ENCODE assay signal across 18 cellular contexts in genomic region chr11:63709336-63709735, GRCh38.
"Had no signal": no experiment of that assay in that cellular context is flagged by ENCODE, and none has a peak within 500 bp of the region (broad histone marks: within the 10 kb centered on the region; RNA-seq: fewer than 3 reads in every experiment).

No MANE protein-coding gene starts in this region.

- FAIRE-seq: bronchial epithelial cell had no signal

- H3K27me3 Mint-ChIP-seq: natural killer cell treated with Interleukin-12 subunit alpha and Interleukin-12 subunit beta and Interleukin-15 and Interleukin-18, amount 100 ng/mL, for 72 hours had no signal

- H3K36me3 Mint-ChIP-seq: natural killer cell treated with Interleukin-12 subunit alpha and Interleukin-12 subunit beta and Interleukin-15 and Interleukin-18, amount 100 ng/mL, for 72 hours had no signal

- ATAC-seq: esophagus mucosa; foreskin keratinocyte; left ventricle myocardium superior; natural killer cell treated with Interleukin-12 subunit alpha and Interleukin-12 subunit beta and Interleukin-15 and Interleukin-18, amount 100 ng/mL, for 72 hours had no signal

- H3K27ac ChIP-seq: ascending aorta, foreskin keratinocyte, sigmoid colon, stomach, testis, upper lobe of left lung had no signal

- H3K36me3 ChIP-seq: ascending aorta, sigmoid colon, stomach, upper lobe of left lung had no signal

- H3K4me3 ChIP-seq: ascending aorta, sigmoid colon, stomach, testis, upper lobe of left lung had no signal

- DNase-seq: activated naive CD4-positive, alpha-beta T cell treated with Interleukin-2 at 50 U/mL for 16 hours; endodermal cell; foreskin keratinocyte; kidney glomerular epithelial cell; left ventricle myocardium superior; mesendoderm; nucleus accumbens; sigmoid colon; stimulated activated CD4-positive, alpha-beta T cell treated with anti-CD3 and anti-CD28 coated beads, Interleukin-12 subunit alpha, Interleukin-12 subunit beta, amount 100 ng/mL, for 4 hours; stimulated activated CD4-positive, alpha-beta T cell treated with anti-CD3 and anti-CD28 coated beads, Interleukin-2, amount 100 ng/mL, for 24 hours; stomach; testis; upper lobe of left lung had no signal

- H3K27ac Mint-ChIP-seq: endodermal cell; natural killer cell treated with Interleukin-12 subunit alpha and Interleukin-12 subunit beta and Interleukin-15 and Interleukin-18, amount 100 ng/mL, for 72 hours; T-helper 1 cell treated with Interleukin-12 subunit alpha and Interleukin-12 subunit beta and Interleukin-4 antibody, amounts not matched to agents 30 μg/mL and 1 μg/mL, for 36 hours had no signal

- H3K27me3 ChIP-seq: ascending aorta, foreskin keratinocyte, sigmoid colon, stomach, testis, upper lobe of left lung had no signal

- H3K4me1 ChIP-seq: testis had no signal

- H3K9me3 ChIP-seq: ascending aorta, sigmoid colon, stomach, testis, upper lobe of left lung had no signal

- H3K4me3 Mint-ChIP-seq: endodermal cell; natural killer cell treated with Interleukin-12 subunit alpha and Interleukin-12 subunit beta and Interleukin-15 and Interleukin-18, amount 100 ng/mL, for 72 hours; T-helper 1 cell treated with Interleukin-12 subunit alpha and Interleukin-12 subunit beta and Interleukin-4 antibody, amounts not matched to agents 30 μg/mL and 1 μg/mL, for 36 hours had no signal
